ENCODE assay signal across 9 cellular contexts in the genomic region with DNA sequence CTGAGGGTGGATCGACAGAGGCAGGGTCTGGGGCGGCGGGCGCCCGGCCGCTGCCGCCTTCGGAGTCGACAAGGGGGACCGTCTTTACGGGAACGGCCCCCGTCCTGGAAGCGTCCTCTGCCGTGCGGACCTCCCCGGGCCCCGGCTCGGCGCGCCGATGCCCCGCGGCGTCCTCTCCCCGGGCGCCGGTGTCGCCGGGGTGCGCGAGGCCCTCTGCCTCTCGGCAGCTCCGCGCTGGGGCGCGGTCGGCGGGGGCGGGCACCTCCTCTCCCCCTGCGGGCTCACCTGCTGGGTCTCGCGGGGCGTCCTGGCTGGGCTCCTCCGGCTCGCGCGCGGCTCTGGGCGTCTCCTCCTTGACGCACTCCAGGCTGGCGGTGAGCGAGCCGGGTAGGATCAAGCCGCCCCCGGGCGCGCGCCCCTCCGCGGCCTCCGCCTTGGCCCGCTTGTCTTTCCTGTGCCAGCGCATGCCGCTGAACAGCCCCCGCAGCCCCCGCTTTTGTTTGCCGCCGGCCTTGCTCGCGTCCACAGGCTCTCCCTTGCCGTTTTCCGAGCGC. TPM values are rescaled to one million over a fixed set of nuclear protein-coding genes. Genes with fewer than 3 reads are reported as not detected.
DNase-seq lines count a peak whose midpoint lies in the region; ATAC-seq and TF ChIP-seq lines count a peak whose summit lies in the region.
"Had no signal": no experiment of that assay in that cellular context is flagged by ENCODE, and none has a peak within 500 bp of the region (broad histone marks: within the 10 kb centered on the region; RNA-seq: fewer than 3 reads in every experiment).

No MANE protein-coding gene starts in this region.

- no peak for TF ChIP-seq CTCF in glutamatergic neuron (IDR thresholded peaks at IDR 0.05; ENCODE audit: partially characterized antibody, unreplicated experiment)
- TF ChIP-seq CTCF in ovary (IDR thresholded peaks at IDR 0.05), result no peak

- peak overlapping the region; percentile 28 for H3K4me3 ChIP-seq in skeletal muscle cell (ENCODE audit: low read depth, low read length)
- H3K4me3 ChIP-seq in ovary, result no peak overlapping the region

- ATAC-seq in GM18868 (IDR thresholded peaks at IDR 0.05; ENCODE audit: unreplicated experiment), result peak; percentile 11
- ATAC-seq in HG02763 (IDR thresholded peaks at IDR 0.05; ENCODE audit: unreplicated experiment), result no peak
- ATAC-seq in GM21723 (IDR thresholded peaks at IDR 0.05; ENCODE audit: unreplicated experiment), result no peak

- H3K4me3 Mint-ChIP-seq in glutamatergic neuron (ENCODE audit: unreplicated experiment), result peak overlapping the region; percentile 89

- peak; percentile 60 for DNase-seq in NCI-H748 treated with DMSO at 0.1 percent for 48 hours (lab: John Stamatoyannopoulos, UW)
- DNase-seq in glutamatergic neuron, result peak; percentile 50
- DNase-seq in skeletal muscle cell (ENCODE audit: low read depth), result no peak
- DNase-seq in ovary, result no peak

- TF ChIP-seq EP300 in ovary (IDR thresholded peaks at IDR 0.05), result no peak

- no peaks in the 10 kb centered on the region for H3K9me3 ChIP-seq in ovary

- no peaks in the 10 kb centered on the region for H3K36me3 ChIP-seq in ovary

- intact Hi-C loops in ovary (cut with DNase I), result no loop called here

- no peak for TF ChIP-seq POLR2A in ovary (IDR thresholded peaks at IDR 0.05)

- H3K27me3 Mint-ChIP-seq in glutamatergic neuron (ENCODE audit: unreplicated experiment), result peaks cover 17% of the 10 kb centered on the region

- no peaks in the 10 kb centered on the region for H3K27me3 ChIP-seq in ovary

- H3K9me3 Mint-ChIP-seq in glutamatergic neuron (ENCODE audit: unreplicated experiment), result peaks cover 13% of the 10 kb centered on the region

- H3K4me1 ChIP-seq in ovary (ENCODE audit: insufficient read depth), result no peaks in the 10 kb centered on the region

- H3K27ac Mint-ChIP-seq in glutamatergic neuron (ENCODE audit: unreplicated experiment), result no peak overlapping the region

- H3K36me3 Mint-ChIP-seq in glutamatergic neuron (ENCODE audit: unreplicated experiment), result peaks cover 5% of the 10 kb centered on the region

- H3K4me1 Mint-ChIP-seq in glutamatergic neuron (ENCODE audit: low read depth, unreplicated experiment), result peaks cover 16% of the 10 kb centered on the region

- no peak overlapping the region for H3K27ac ChIP-seq in ovary
- H3K27ac ChIP-seq: KMS-11 had no signal

- WGBS in ovary, 3 donors, result 3% methylated on average over 36 to 74 of the region's 74 CpGs

RNA-seq across cellular contexts. Expression of a gene that starts 1.5 kb away (rescaled TPM):
- total RNA-seq in glutamatergic neuron (ENCODE audit: unreplicated experiment) (1.5 TPM), ovary (under 1 TPM in 3 of 7 donors, not detected in 4; under 0.01 to 0.05 (median 0.05) TPM)
- under 1 TPM in 1 of 2 donors, not detected in 1; 0.03 TPM for polyA plus RNA-seq in ovary
- polyA plus RNA-seq: esophagus had no signal

Comparison
In these comparisons a context has a peak if more than half of its experiments do, and no peak if none do; other contexts are left out.
1. DNase-seq: peak in NCI-H748 treated with DMSO at 0.1 percent for 48 hours (single experiment) and glutamatergic neuron (single experiment); none in skeletal muscle cell (single experiment) and ovary (0 of 5).